In genomic region chr2:108542071-108542470, GRCh38 we compare ENCODE assay signal across 16 cellular contexts. TPM values are rescaled to one million over a fixed set of nuclear protein-coding genes. Genes with fewer than 3 reads are reported as not detected.
DNase-seq lines count a peak whose midpoint lies in the region; ATAC-seq and TF ChIP-seq lines count a peak whose summit lies in the region.
"Had no signal": no experiment of that assay in that cellular context is flagged by ENCODE, and none has a peak within 500 bp of the region (broad histone marks: within the 10 kb centered on the region; RNA-seq: fewer than 3 reads in every experiment).

No MANE protein-coding gene starts in this region.

- in situ Hi-C loops in GM23248 (cut with MboI), result no loop called here
- in situ Hi-C loops in brain microvascular endothelial cell (cut with HindIII; ENCODE audit: low pct_ligation_motif_present, low sequenced_read_pairs), result no loop called here

- H3K36me3 Mint-ChIP-seq in activated CD8-positive, alpha-beta T cell treated with anti-CD3 and anti-CD28 coated beads for 36 hours (ENCODE audit: low read depth), result peaks cover 8% of the 10 kb centered on the region

- H3K9me3 Mint-ChIP-seq in activated CD8-positive, alpha-beta T cell treated with anti-CD3 and anti-CD28 coated beads for 36 hours, result no peaks in the 10 kb centered on the region
- H3K9me3 Mint-ChIP-seq: naive thymus-derived CD4-positive, alpha-beta T cell; stimulated activated memory B cell treated with anti-CD40 and anti-IgM and Interleukin-4, amounts not matched to agents 10 μg/mL and 1 μg/mL and 100 μg/mL, for 72 hours had no signal

- H2AFZ ChIP-seq in GM23248, result no peak overlapping the region

- no peaks in the 10 kb centered on the region for H3K27me3 Mint-ChIP-seq in activated CD8-positive, alpha-beta T cell treated with anti-CD3 and anti-CD28 coated beads for 36 hours
- H3K27me3 Mint-ChIP-seq: activated naive CD8-positive, alpha-beta T cell; naive thymus-derived CD4-positive, alpha-beta T cell; stimulated activated memory B cell treated with anti-CD40 and anti-IgM and Interleukin-4, amounts not matched to agents 10 μg/mL and 1 μg/mL and 100 μg/mL, for 72 hours had no signal

- CTCF ChIA-PET in activated CD8-positive, alpha-beta T cell treated with anti-CD3 and anti-CD28 coated beads for 36 hours (lab: Charles Lee), result interaction anchor here (1.2 to 2.0 kb wide), 3 partner anchors 18 to 94 kb away, joined by 4 to 6 read pairs (median 5); no protein-coding TSS in a partner anchor

- no peak overlapping the region; the same call in 1 of the 2 replicates for H3K9ac ChIP-seq in GM23248

- no peak overlapping the region for H3K4me2 ChIP-seq in GM23248 (ENCODE audit: unreplicated experiment)

- H3K4me1 ChIP-seq in GM23248 (ENCODE audit: insufficient read depth), result peaks cover 17% of the 10 kb centered on the region

- intact Hi-C loops in activated CD8-positive, alpha-beta T cell treated with anti-CD3 and anti-CD28 coated beads for 36 hours (cut with micrococcal nuclease), result no loop called here

- H3K27ac ChIP-seq in GM23248 (peak overlapping the region; percentile 51), brain microvascular endothelial cell (peak overlapping the region; percentile 33)

- H3K4me3 ChIP-seq in GM23248, result no peak overlapping the region
- no peak overlapping the region for H3K4me3 ChIP-seq in brain microvascular endothelial cell (ENCODE audit: low read depth, low read length)

- H3K4me3 Mint-ChIP-seq in activated CD8-positive, alpha-beta T cell treated with anti-CD3 and anti-CD28 coated beads for 36 hours, result no peak overlapping the region
- H3K4me3 Mint-ChIP-seq: activated naive CD8-positive, alpha-beta T cell; naive thymus-derived CD4-positive, alpha-beta T cell; stimulated activated memory B cell treated with anti-CD40 and anti-IgM and Interleukin-4, amounts not matched to agents 10 μg/mL and 1 μg/mL and 100 μg/mL, for 72 hours had no signal

- TF ChIP-seq CTCF in brain microvascular endothelial cell (IDR thresholded peaks at IDR 0.05; ENCODE audit: low read depth, low read length, missing control alignments), result no peak
- TF ChIP-seq CTCF in activated CD8-positive, alpha-beta T cell treated with anti-CD3 and anti-CD28 coated beads for 36 hours (IDR thresholded peaks at IDR 0.05), result no peak

- H3K79me2 ChIP-seq in GM23248 (ENCODE audit: insufficient read depth), result peaks cover 100% of the 10 kb centered on the region

- DNase-seq in A172 (ENCODE audit: low spot score) (peak; percentile 16), GM23248 (peak; percentile 86), brain microvascular endothelial cell (peak; percentile 41), iris pigment epithelial cell (ENCODE audit: low read depth) (peak; percentile 64), C1 segment of cervical spinal cord (lab: John Stamatoyannopoulos, UW) (no peak), DMS 273 treated with DMSO at 0.1 percent for 48 hours (lab: John Stamatoyannopoulos, UW) (no peak)
- no peak for DNase-seq in activated CD8-positive, alpha-beta T cell treated with anti-CD3 and anti-CD28 coated beads for 36 hours
- DNase-seq: DMS153; naive thymus-derived CD4-positive, alpha-beta T cell; NCI-H2029; NCI-H748 treated with DMSO at 0.1 percent for 48 hours; RPMI8226 had no signal

- H3F3A ChIP-seq in GM23248 (ENCODE audit: insufficient read depth), result peaks cover 7% of the 10 kb centered on the region; the same call in 1 of the 2 replicates

- H3K27ac Mint-ChIP-seq in activated CD8-positive, alpha-beta T cell treated with anti-CD3 and anti-CD28 coated beads for 36 hours, result no peak overlapping the region
- H3K27ac Mint-ChIP-seq: naive thymus-derived CD4-positive, alpha-beta T cell; stimulated activated memory B cell treated with anti-CD40 and anti-IgM and Interleukin-4, amounts not matched to agents 10 μg/mL and 1 μg/mL and 100 μg/mL, for 72 hours had no signal

- no peaks in the 10 kb centered on the region for H3K9me2 ChIP-seq in GM23248 (ENCODE audit: insufficient read depth)

- ATAC-seq in HG03378 (IDR thresholded peaks at IDR 0.05; ENCODE audit: unreplicated experiment), result no peak
- ATAC-seq in activated CD8-positive, alpha-beta T cell treated with anti-CD3 and anti-CD28 coated beads for 36 hours, result no peak
- ATAC-seq: activated CD4-positive, CD25-positive, alpha-beta regulatory T cell treated with anti-CD3 and anti-CD28 coated beads, Interleukin-2, amount 50 U/mL, for 24 hours; naive thymus-derived CD4-positive, alpha-beta T cell; stimulated activated memory B cell treated with anti-CD40 and anti-IgM and Interleukin-4, amounts not matched to agents 10 μg/mL and 1 μg/mL and 100 μg/mL, for 72 hours had no signal

- H3K27me3 ChIP-seq in GM23248 (replicated peaks; ENCODE audit: insufficient read depth) (no peaks in the 10 kb centered on the region), brain microvascular endothelial cell (replicated peaks) (no peaks in the 10 kb centered on the region)

- 33 to 34% methylated on average over 4 of the region's 4 CpGs for WGBS in GM23248 (ENCODE audit: low coverage in 1 of 2, low lambda C conversion rate in 2 of 2, missing lambda C conversion rate in 2 of 2), 2 experiments

- H3K9me3 ChIP-seq in GM23248 (ENCODE audit: low read depth), result no peaks in the 10 kb centered on the region

- peaks cover 4% of the 10 kb centered on the region; the same call in 1 of the 2 replicates for H4K20me1 ChIP-seq in GM23248 (ENCODE audit: insufficient read depth)

- H3K36me3 ChIP-seq in GM23248 (ENCODE audit: low read depth) (no peaks in the 10 kb centered on the region), brain microvascular endothelial cell (replicated peaks) (peaks cover 6% of the 10 kb centered on the region)

- POLR2A ChIA-PET in activated CD8-positive, alpha-beta T cell treated with anti-CD3 and anti-CD28 coated beads for 36 hours (lab: Charles Lee), result no interaction called here

- peaks cover 17% of the 10 kb centered on the region for H3K4me1 Mint-ChIP-seq in activated CD8-positive, alpha-beta T cell treated with anti-CD3 and anti-CD28 coated beads for 36 hours (ENCODE audit: low read depth)

RNA-seq across cellular contexts. Expression of gene LIMS1, which starts 7.8 kb away (rescaled TPM):
- total RNA-seq in A172 (2014; rRNA removed; shearing (Covaris generic)), result 53.8 and 91.9 TPM in 2 replicates
- total RNA-seq in GM23248 (2014; rRNA removed; shearing (Covaris generic)), result 122 and 131 TPM in 2 replicates
- polyA plus RNA-seq in GM23248 (2016; fragmentation: Nextera tagmentation; extraction: Ambion mirVana), result 81.3 and 82.0 TPM in 2 replicates
- total RNA-seq in activated CD8-positive, alpha-beta T cell treated with anti-CD3 and anti-CD28 coated beads for 36 hours, result 10 to 100 TPM; 48.1 to 51.7 TPM

Comparison
In these comparisons a context has a peak if more than half of its experiments do, and no peak if none do; other contexts are left out.
1. DNase-seq: peak in A172 (single experiment), GM23248 (single experiment), brain microvascular endothelial cell (single experiment) and iris pigment epithelial cell (single experiment); none in C1 segment of cervical spinal cord (0 of 14), activated CD8-positive, alpha-beta T cell treated with anti-CD3 and anti-CD28 coated beads for 36 hours (single experiment) and DMS 273 treated with DMSO at 0.1 percent for 48 hours (single experiment).